ENCODE assay signal across 28 cellular contexts in the genomic region with DNA sequence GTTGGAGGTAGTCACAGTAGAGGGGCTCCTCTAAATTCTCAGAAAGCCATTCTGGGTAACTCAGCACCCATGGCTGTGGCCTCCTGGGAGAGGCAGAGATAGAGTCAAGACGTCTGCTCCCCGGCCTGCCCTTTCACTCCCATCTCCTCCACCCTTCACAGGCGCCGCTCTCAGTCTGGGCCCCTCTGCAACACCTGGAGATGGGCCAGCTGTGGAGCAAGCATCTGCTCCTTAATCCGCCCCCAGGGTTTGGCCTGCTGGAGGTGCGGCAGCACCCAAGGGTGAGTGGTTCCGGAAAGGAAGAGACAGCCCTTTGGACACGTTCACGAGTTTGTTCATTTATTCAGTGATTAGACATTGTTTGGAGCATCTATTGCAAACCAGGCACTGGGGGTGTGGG.
"Had no signal": no experiment of that assay in that cellular context is flagged by ENCODE, and none has a peak within 500 bp of the region (broad histone marks: within the 10 kb centered on the region; RNA-seq: fewer than 3 reads in every experiment).

No MANE protein-coding gene starts in this region.

- FAIRE-seq: frontal cortex had no signal

- H3K27ac ChIP-seq: adrenal gland, ascending aorta, brain microvascular endothelial cell, hepatocyte, left lung, sigmoid colon, testis, vagina had no signal

- H3K4me1 Mint-ChIP-seq: activated B cell treated with CpG ODN at 0.5 μM for 24 hours; activated CD4-positive, alpha-beta T cell treated with anti-CD3 and anti-CD28 coated beads for 36 hours; activated T-helper 17 cell treated with anti-CD3 and anti-CD28 coated beads, Interleukin-2, amount 50 U/mL, for 72 hours; immature natural killer cell; memory B cell; stimulated activated memory B cell treated with anti-CD40 and anti-IgM and Interleukin-4, amounts not matched to agents 10 μg/mL and 1 μg/mL and 100 μg/mL, for 72 hours had no signal

- H3K27me3 ChIP-seq: adrenal gland, ascending aorta, brain microvascular endothelial cell, hepatocyte, sigmoid colon, testis, vagina had no signal

- H3K9me3 Mint-ChIP-seq: type B pancreatic cell had no signal

- H3K4me3 Mint-ChIP-seq: activated B cell treated with CpG ODN at 0.5 μM for 24 hours; activated CD4-positive, alpha-beta T cell treated with anti-CD3 and anti-CD28 coated beads for 36 hours; activated naive CD8-positive, alpha-beta T cell; activated T-cell treated with anti-CD3 and anti-CD28 coated beads, Interleukin-2, amount 50 U/mL, for 24 hours; activated T-helper 17 cell treated with anti-CD3 and anti-CD28 coated beads, Interleukin-2, amount 50 U/mL, for 72 hours; immature natural killer cell; memory B cell; nephron progenitor cell; stimulated activated memory B cell treated with anti-CD40 and anti-IgM and Interleukin-4, amounts not matched to agents 10 μg/mL and 1 μg/mL and 100 μg/mL, for 72 hours; type B pancreatic cell had no signal

- H2AFZ ChIP-seq: hepatocyte had no signal

- H3K27me3 Mint-ChIP-seq: memory B cell; stimulated activated memory B cell treated with anti-CD40 and anti-IgM and Interleukin-4, amounts not matched to agents 10 μg/mL and 1 μg/mL and 100 μg/mL, for 72 hours had no signal

- H3K27ac Mint-ChIP-seq: activated B cell treated with CpG ODN at 0.5 μM for 24 hours; activated CD4-positive, alpha-beta T cell treated with anti-CD3 and anti-CD28 coated beads for 36 hours; activated naive CD8-positive, alpha-beta T cell; activated T-cell treated with anti-CD3 and anti-CD28 coated beads, Interleukin-2, amount 50 U/mL, for 24 hours; activated T-helper 17 cell treated with anti-CD3 and anti-CD28 coated beads, Interleukin-2, amount 50 U/mL, for 72 hours; immature natural killer cell; memory B cell; nephron progenitor cell; stimulated activated memory B cell treated with anti-CD40 and anti-IgM and Interleukin-4, amounts not matched to agents 10 μg/mL and 1 μg/mL and 100 μg/mL, for 72 hours; type B pancreatic cell had no signal

- H3K9me3 ChIP-seq: testis, vagina had no signal

- DNase-seq: activated B cell treated with CpG ODN at 0.5 μM for 24 hours; activated CD4-positive, alpha-beta T cell treated with anti-CD3 and anti-CD28 coated beads, Interleukin-2, amount 50 U/mL, for 4 hours; activated CD8-positive, alpha-beta memory T cell treated with anti-CD3 and anti-CD28 coated beads for 24 hours; activated CD8-positive, alpha-beta memory T cell treated with anti-CD3 and anti-CD28 coated beads, Interleukin-2, amount 50 U/mL, for 4 hours; activated naive CD4-positive, alpha-beta T cell; activated T-cell treated with anti-CD3 and anti-CD28 coated beads, Interleukin-2, amount 50 U/mL, for 24 hours; adrenal gland; brain microvascular endothelial cell; central memory CD4-positive, alpha-beta T cell; effector CD8-positive, alpha-beta T cell; immature natural killer cell; kidney glomerular epithelial cell; occipital lobe; sigmoid colon; testis had no signal

- H3K36me3 ChIP-seq: adrenal gland, ascending aorta, brain microvascular endothelial cell, left lung, sigmoid colon, vagina had no signal

- H3K4me3 ChIP-seq: adrenal gland, ascending aorta, hepatocyte, left lung, sigmoid colon, smooth muscle cell, testis, vagina had no signal

- H3K36me3 Mint-ChIP-seq: activated naive CD8-positive, alpha-beta T cell; immature natural killer cell; memory B cell; stimulated activated memory B cell treated with anti-CD40 and anti-IgM and Interleukin-4, amounts not matched to agents 10 μg/mL and 1 μg/mL and 100 μg/mL, for 72 hours; type B pancreatic cell had no signal

- H3K4me2 ChIP-seq: hepatocyte, smooth muscle cell had no signal

- H3K79me2 ChIP-seq: hepatocyte had no signal

- H3K4me1 ChIP-seq: adrenal gland, ascending aorta, left lung, sigmoid colon, testis had no signal

- ATAC-seq: activated CD4-positive, alpha-beta T cell treated with anti-CD3 and anti-CD28 coated beads for 36 hours; activated T-helper 17 cell treated with anti-CD3 and anti-CD28 coated beads, Interleukin-2, amount 50 U/mL, for 72 hours; stimulated activated memory B cell treated with anti-CD40 and anti-IgM and Interleukin-4, amounts not matched to agents 10 μg/mL and 1 μg/mL and 100 μg/mL, for 72 hours had no signal
